Comparison of ENCODE assay signal across 12 cellular contexts in genomic region chr15:78052545-78052944, GRCh38. TPM values are rescaled to one million over a fixed set of nuclear protein-coding genes. Genes with fewer than 3 reads are reported as not detected.
DNase-seq lines count a peak whose midpoint lies in the region; ATAC-seq, FAIRE-seq and TF ChIP-seq lines count a peak whose summit lies in the region.
"Had no signal": no experiment of that assay in that cellular context is flagged by ENCODE, and none has a peak within 500 bp of the region (broad histone marks: within the 10 kb centered on the region; RNA-seq: fewer than 3 reads in every experiment).

No MANE protein-coding gene starts in this region.

- H3K9ac ChIP-seq in astrocyte (ENCODE audit: low read length) (no peak overlapping the region), HepG2 (ENCODE audit: insufficient read depth, low read depth, low read length) (no peak overlapping the region)

- H4K20me1 ChIP-seq in astrocyte (ENCODE audit: insufficient read depth, low read length): peaks cover 71% of the 10 kb centered on the region
- peaks cover 4% of the 10 kb centered on the region; the same call in 1 of the 2 replicates for H4K20me1 ChIP-seq in HepG2 (ENCODE audit: insufficient read depth, low read length)

- no peaks in the 10 kb centered on the region for H3K27me3 ChIP-seq in CD4-positive, CD25-positive, alpha-beta regulatory T cell (ENCODE audit: control insufficient read depth, insufficient read depth, low read length)
- H3K27me3 ChIP-seq in astrocyte (ENCODE audit: insufficient read depth, low read length): no peaks in the 10 kb centered on the region
- no peaks in the 10 kb centered on the region for H3K27me3 ChIP-seq in HepG2 (ENCODE audit: control insufficient read depth in 1 of 2, insufficient read depth in 2 of 2, low read length in 2 of 2)

- no peaks in the 10 kb centered on the region for H3K27me3 Mint-ChIP-seq in CD4-positive, CD25-positive, alpha-beta regulatory T cell
- no peaks in the 10 kb centered on the region; the same call in 1 of the 2 replicates for H3K27me3 Mint-ChIP-seq in HFFc6 (ENCODE audit: insufficient read depth)
- no peaks in the 10 kb centered on the region for H3K27me3 Mint-ChIP-seq in astrocyte (ENCODE audit: low read depth, unreplicated experiment)
- H3K27me3 Mint-ChIP-seq in nephron (ENCODE audit: low read depth): no peaks in the 10 kb centered on the region
- H3K27me3 Mint-ChIP-seq in chondrocyte (ENCODE audit: low read depth): no peaks in the 10 kb centered on the region

- BruUV-seq in HepG2 (replicated peaks; lab: Mats Ljungman, UMichigan): no TSS peak

- peak overlapping the region; percentile 84 for H3K27ac ChIP-seq in CD4-positive, CD25-positive, alpha-beta regulatory T cell (ENCODE audit: insufficient read depth, low read length, poor library complexity, severe bottlenecking)
- no peak overlapping the region for H3K27ac ChIP-seq in astrocyte (ENCODE audit: low read depth, low read length)
- no peak overlapping the region for H3K27ac ChIP-seq in HepG2 (ENCODE audit: extremely low read length, insufficient read depth, low read length)

- TF ChIP-seq CTCF in HFFc6 (IDR thresholded peaks at IDR 0.05) (no peak), astrocyte (IDR thresholded peaks at IDR 0.05; ENCODE audit: insufficient read depth, low read depth, low read length) (no peak), nephron (IDR thresholded peaks at IDR 0.05; ENCODE audit: unreplicated experiment in 3 of 3) (no peak), chondrocyte (IDR thresholded peaks at IDR 0.05) (no peak), HepG2 (CRISPR knock-in tag; IDR thresholded peaks at IDR 0.05) (no peak)

- no peak for TF ChIP-seq RAD21 in HepG2 (CRISPR knock-in tag; IDR thresholded peaks at IDR 0.05)

- peaks cover 54 to 100% (median 89%) of the 10 kb centered on the region in 4 donors for H3K4me1 Mint-ChIP-seq in CD4-positive, CD25-positive, alpha-beta regulatory T cell
- H3K4me1 Mint-ChIP-seq in HFFc6 (ENCODE audit: low read depth): peaks cover 87% of the 10 kb centered on the region
- peaks cover 45% of the 10 kb centered on the region for H3K4me1 Mint-ChIP-seq in astrocyte (ENCODE audit: low read depth, unreplicated experiment)
- H3K4me1 Mint-ChIP-seq in nephron: peaks cover 81% of the 10 kb centered on the region
- peaks cover 65% of the 10 kb centered on the region for H3K4me1 Mint-ChIP-seq in chondrocyte (ENCODE audit: low read depth)

- FAIRE-seq in astrocyte (lab: Jason Lieb, UNC): no peak
- no peak for FAIRE-seq in frontal cortex (lab: Jason Lieb, UNC)
- no peak for FAIRE-seq in HepG2 (lab: Jason Lieb, UNC)

- TF ChIP-seq POLR2A in HepG2 (IDR thresholded peaks at IDR 0.05; ENCODE audit: insufficient read depth in 1 of 2, low read depth in 2 of 2, low read length in 2 of 2): no peak

- ATAC-seq in CD4-positive, CD25-positive, alpha-beta regulatory T cell (ENCODE audit: low read depth in 2 of 2): no peak
- ATAC-seq in GM21526 (IDR thresholded peaks at IDR 0.05; ENCODE audit: low FRiP score, unreplicated experiment) (no peak), HepG2 (no peak)

- peaks cover 51% of the 10 kb centered on the region for H3K79me2 ChIP-seq in astrocyte (ENCODE audit: insufficient read depth, low read length)
- H3K79me2 ChIP-seq in HepG2 (ENCODE audit: insufficient read depth, low read length): peaks cover 8% of the 10 kb centered on the region

- POLR2A ChIA-PET in HepG2 (lab: Yijun Ruan, JAX): interaction anchor here (1.0 kb wide), 1 partner anchor 13 kb away, joined by 3 read pairs; no protein-coding TSS in a partner anchor

- 97% methylated on average over 5 of the region's 5 CpGs for WGBS in HepG2 (ENCODE audit: low lambda C conversion rate)

- H3K4me2 ChIP-seq in astrocyte (ENCODE audit: low read length) (no peak overlapping the region), HepG2 (ENCODE audit: low read depth, low read length) (no peak overlapping the region)

- peak overlapping the region; percentile 65 for H3K4me3 ChIP-seq in CD4-positive, CD25-positive, alpha-beta regulatory T cell (ENCODE audit: low read depth, low read length)
- no peak overlapping the region for H3K4me3 ChIP-seq in astrocyte (ENCODE audit: insufficient read depth, low read depth, low read length)
- H3K4me3 ChIP-seq in HepG2 (replicated peaks in 1 of 3; ENCODE audit: insufficient read depth in 1 of 3, low read depth in 2 of 3, low read length in 3 of 3): no peak overlapping the region

- TF ChIP-seq EP300 in HepG2 (IDR thresholded peaks at IDR 0.05; ENCODE audit: low read depth in 2 of 2, low read length in 2 of 2) (no peak), HepG2 (CRISPR knock-in tag; IDR thresholded peaks at IDR 0.05; ENCODE audit: borderline replicate concordance) (no peak)

- H3K9me3 Mint-ChIP-seq in CD4-positive, CD25-positive, alpha-beta regulatory T cell: no peaks in the 10 kb centered on the region
- no peaks in the 10 kb centered on the region for H3K9me3 Mint-ChIP-seq in HFFc6
- no peaks in the 10 kb centered on the region for H3K9me3 Mint-ChIP-seq in astrocyte (ENCODE audit: unreplicated experiment)
- no peaks in the 10 kb centered on the region for H3K9me3 Mint-ChIP-seq in nephron
- no peaks in the 10 kb centered on the region for H3K9me3 Mint-ChIP-seq in chondrocyte (ENCODE audit: low read depth)

- in situ Hi-C loops in HepG2 (cut with HindIII; ENCODE audit: extremely low pct_ligation_motif_present, low pct_unique_long_range_greater_than_20kb): no loop called here

- intact Hi-C loops in HepG2 (cut with micrococcal nuclease; ENCODE audit: unreplicated experiment): no loop called here

- H3K4me1 ChIP-seq in CD4-positive, CD25-positive, alpha-beta regulatory T cell (ENCODE audit: control insufficient read depth, insufficient read depth, low read length, poor library complexity, severe bottlenecking): peaks cover 98% of the 10 kb centered on the region
- peaks cover 49% of the 10 kb centered on the region for H3K4me1 ChIP-seq in astrocyte (ENCODE audit: insufficient read depth, low read length)
- peaks cover 48% of the 10 kb centered on the region for H3K4me1 ChIP-seq in HepG2 (ENCODE audit: insufficient read depth, low read length)

- peak overlapping the region; percentile 92 to 97 (median 95) for H3K27ac Mint-ChIP-seq in CD4-positive, CD25-positive, alpha-beta regulatory T cell
- H3K27ac Mint-ChIP-seq in HFFc6: peak overlapping the region; percentile 87
- peak overlapping the region; percentile 23 for H3K27ac Mint-ChIP-seq in astrocyte (ENCODE audit: unreplicated experiment)
- H3K27ac Mint-ChIP-seq in nephron: peak overlapping the region; percentile 88 to 95 (median 95)
- H3K27ac Mint-ChIP-seq in chondrocyte (ENCODE audit: unreplicated experiment): no peak overlapping the region

- H3K4me3 Mint-ChIP-seq in CD4-positive, CD25-positive, alpha-beta regulatory T cell: peak overlapping the region; percentile 61 to 78 (median 68)
- peak overlapping the region; percentile 36; the same call in 1 of the 2 replicates for H3K4me3 Mint-ChIP-seq in HFFc6
- H3K4me3 Mint-ChIP-seq in astrocyte (ENCODE audit: unreplicated experiment): no peak overlapping the region
- H3K4me3 Mint-ChIP-seq in nephron: no peak overlapping the region
- H3K4me3 Mint-ChIP-seq in chondrocyte (ENCODE audit: unreplicated experiment): no peak overlapping the region

- peaks cover 17% of the 10 kb centered on the region for H3K36me3 ChIP-seq in CD4-positive, CD25-positive, alpha-beta regulatory T cell (ENCODE audit: control insufficient read depth, insufficient read depth, low read length)
- peaks cover 10% of the 10 kb centered on the region for H3K36me3 ChIP-seq in astrocyte (ENCODE audit: insufficient read depth, low read length)
- peaks cover 2 to 10% of the 10 kb centered on the region in 2 experiments; a peak in 3 of 5 replicates for H3K36me3 ChIP-seq in HepG2 (replicated peaks in 1 of 2; ENCODE audit: control insufficient read depth in 1 of 2, insufficient read depth in 2 of 2, low read length in 2 of 2)

- peaks cover 16% of the 10 kb centered on the region for H3K36me3 Mint-ChIP-seq in CD4-positive, CD25-positive, alpha-beta regulatory T cell
- H3K36me3 Mint-ChIP-seq in HFFc6 (ENCODE audit: low read depth) (peaks cover 16% of the 10 kb centered on the region), astrocyte (ENCODE audit: low read depth, unreplicated experiment) (peaks cover 3% of the 10 kb centered on the region), nephron (ENCODE audit: low read depth) (no peaks in the 10 kb centered on the region), chondrocyte (ENCODE audit: low read depth) (peaks cover 10% of the 10 kb centered on the region)

- DNase-seq in CD4-positive, CD25-positive, alpha-beta regulatory T cell: no peak
- no peak for DNase-seq in HFFc6
- no peak for DNase-seq in astrocyte (ENCODE audit: low read depth)
- DNase-seq in frontal cortex (ENCODE audit: low spot score in 2 of 2): no peak
- DNase-seq in chondrocyte (ENCODE audit: low spot score): no peak
- DNase-seq in HepG2 (ENCODE audit: low spot score): no peak
- DNase-seq: central memory CD4-positive, alpha-beta T cell; COR-L47 had no signal

- H2AFZ ChIP-seq in astrocyte (ENCODE audit: low read depth, low read length) (no peak overlapping the region), HepG2 (ENCODE audit: low read length) (no peak overlapping the region)

- CTCF ChIA-PET in HepG2 (lab: Yijun Ruan, JAX; ENCODE audit: low intra/inter-chr PET ratio, low total read pairs): no interaction called here

- H3K9me3 ChIP-seq in CD4-positive, CD25-positive, alpha-beta regulatory T cell (ENCODE audit: control insufficient read depth in 2 of 2, low read length in 2 of 2): no peaks in the 10 kb centered on the region
- H3K9me3 ChIP-seq in astrocyte (ENCODE audit: insufficient read depth, low read depth, low read length): no peaks in the 10 kb centered on the region
- no peaks in the 10 kb centered on the region for H3K9me3 ChIP-seq in HepG2 (ENCODE audit: low read length)

RNA-seq across cellular contexts. Expression of gene TBC1D2B, which starts 25.0 kb away (rescaled TPM):
- 117 TPM for total RNA-seq in CD4-positive, CD25-positive, alpha-beta regulatory T cell
- 10 to 100 TPM; 12.2 to 17.9 (median 15.4) TPM for polyA plus RNA-seq in CD4-positive, CD25-positive, alpha-beta regulatory T cell
- total RNA-seq in HFFc6 (2021; fragmentation: NEBNext Ultra II Directional; extraction: Animal tissue kit (Norgen Biotek cat#: 25700)): 10 to 100 TPM; 34.1 to 42.5 (median 38.0) TPM
- total RNA-seq in astrocyte (21.3 and 26.0 TPM in 2 replicates), frontal cortex (10.6 TPM), chondrocyte (44.3 to 64.2 TPM (median 58.1 TPM) in 3 replicates), HepG2 (2016; rRNA removed; fragmentation: Illumina TruSeq; extraction: Trizol) (7.9 and 10.1 TPM in 2 replicates)
- total RNA-seq in HepG2 (2016; cell fraction: cytosol; rRNA removed; fragmentation: Illumina TruSeq; extraction: Trizol; ENCODE audit: low read depth): 4.1 and 5.1 TPM in 2 replicates
- total RNA-seq in HepG2 (2016; cell fraction: insoluble cytoplasmic fraction; rRNA removed; fragmentation: Illumina TruSeq; extraction: Trizol): 7.4 and 10.4 TPM in 2 replicates
- total RNA-seq in HepG2 (2016; cell fraction: membrane; rRNA removed; fragmentation: Illumina TruSeq; extraction: Trizol): 4.5 and 5.3 TPM in 2 replicates
- 12.1 and 12.6 TPM in 2 replicates for total RNA-seq in HepG2 (2016; cell fraction: nucleus; rRNA removed; fragmentation: Illumina TruSeq; extraction: Trizol)
- 14.4 and 18.8 TPM in 2 replicates for polyA plus RNA-seq in HepG2 (2011; rRNA removed)
- 8.9 and 11.2 TPM in 2 replicates for polyA plus RNA-seq in HepG2 (2011; cell fraction: cytosol; rRNA removed)
- 36.0 and 41.0 TPM in 2 replicates for polyA plus RNA-seq in HepG2 (2011; cell fraction: nucleus; rRNA removed)
- polyA plus RNA-seq in HepG2 (2012): 7.6 and 13.3 TPM in 2 replicates
- 0.70 and 0.78 TPM in 2 replicates for polyA plus RNA-seq in HepG2 (2016; cell fraction: cytosol; fragmentation: Illumina TruSeq; extraction: Trizol; ENCODE audit: low read depth)
- 5.9 and 9.0 TPM in 2 replicates for polyA plus RNA-seq in HepG2 (2016; cell fraction: insoluble cytoplasmic fraction; fragmentation: Illumina TruSeq; extraction: Trizol; ENCODE audit: low read depth)
- 1.7 and 1.9 TPM in 2 replicates for polyA plus RNA-seq in HepG2 (2016; cell fraction: membrane; fragmentation: Illumina TruSeq; extraction: Trizol; ENCODE audit: low read depth)
- 16.5 and 18.2 TPM in 2 replicates for polyA plus RNA-seq in HepG2 (2016; cell fraction: nucleus; fragmentation: Illumina TruSeq; extraction: Trizol; ENCODE audit: insufficient read depth, low read depth)
- polyA minus RNA-seq in HepG2 (2011; rRNA and poly(A)+ RNA removed; ENCODE audit: low replicate concordance): 27.1 and 31.4 TPM in 2 replicates
- polyA minus RNA-seq in HepG2 (2011; cell fraction: cytosol; rRNA and poly(A)+ RNA removed): 8.7 and 10.4 TPM in 2 replicates
- polyA minus RNA-seq in HepG2 (2011; cell fraction: nucleus; rRNA and poly(A)+ RNA removed): 28.2 and 32.3 TPM in 2 replicates

RNA-seq across cellular contexts. Expression of gene SH2D7, which starts 39.8 kb away (rescaled TPM):
- not detected for total RNA-seq in CD4-positive, CD25-positive, alpha-beta regulatory T cell
- polyA plus RNA-seq in CD4-positive, CD25-positive, alpha-beta regulatory T cell: under 1 TPM in 1 of 4 donors, not detected in 3; 0.09 TPM
- total RNA-seq in HFFc6 (2021; fragmentation: NEBNext Ultra II Directional; extraction: Animal tissue kit (Norgen Biotek cat#: 25700)): not detected
- total RNA-seq in astrocyte: not detected in 2 replicates
- total RNA-seq in frontal cortex: not detected
- total RNA-seq in chondrocyte: not detected in 3 replicates
- total RNA-seq in HepG2 (2016; rRNA removed; fragmentation: Illumina TruSeq; extraction: Trizol): not detected in 2 replicates
- not detected in 2 replicates for total RNA-seq in HepG2 (2016; cell fraction: cytosol; rRNA removed; fragmentation: Illumina TruSeq; extraction: Trizol; ENCODE audit: low read depth)
- not detected in 2 replicates for total RNA-seq in HepG2 (2016; cell fraction: insoluble cytoplasmic fraction; rRNA removed; fragmentation: Illumina TruSeq; extraction: Trizol)
- not detected in 2 replicates for total RNA-seq in HepG2 (2016; cell fraction: membrane; rRNA removed; fragmentation: Illumina TruSeq; extraction: Trizol)
- total RNA-seq in HepG2 (2016; cell fraction: nucleus; rRNA removed; fragmentation: Illumina TruSeq; extraction: Trizol): not detected in 2 replicates
- not detected in 2 replicates for polyA plus RNA-seq in HepG2 (2011; rRNA removed)
- polyA plus RNA-seq in HepG2 (2011; cell fraction: cytosol; rRNA removed): not detected in 2 replicates
- polyA plus RNA-seq in HepG2 (2011; cell fraction: nucleus; rRNA removed): not detected in 2 replicates
- polyA plus RNA-seq in HepG2 (2012): 0.05 TPM in 1 of 2 replicates, not detected in the other
- not detected in 2 replicates for polyA plus RNA-seq in HepG2 (2016; cell fraction: cytosol; fragmentation: Illumina TruSeq; extraction: Trizol; ENCODE audit: low read depth)
- polyA plus RNA-seq in HepG2 (2016; cell fraction: insoluble cytoplasmic fraction; fragmentation: Illumina TruSeq; extraction: Trizol; ENCODE audit: low read depth): not detected in 2 replicates
- polyA plus RNA-seq in HepG2 (2016; cell fraction: membrane; fragmentation: Illumina TruSeq; extraction: Trizol; ENCODE audit: low read depth): not detected in 2 replicates
- not detected in 2 replicates for polyA plus RNA-seq in HepG2 (2016; cell fraction: nucleus; fragmentation: Illumina TruSeq; extraction: Trizol; ENCODE audit: insufficient read depth, low read depth)
- polyA minus RNA-seq in HepG2 (2011; rRNA and poly(A)+ RNA removed; ENCODE audit: low replicate concordance): not detected in 2 replicates
- polyA minus RNA-seq in HepG2 (2011; cell fraction: cytosol; rRNA and poly(A)+ RNA removed): not detected in 2 replicates
- polyA minus RNA-seq in HepG2 (2011; cell fraction: nucleus; rRNA and poly(A)+ RNA removed): not detected in 2 replicates
- total RNA-seq: mesenteric fat pad, RPMI7951 had no signal

Comparison
In these comparisons a context has a peak if more than half of its experiments do, and no peak if none do; other contexts are left out.
1. H3K4me3 Mint-ChIP-seq: peak in CD4-positive, CD25-positive, alpha-beta regulatory T cell (4 of 4) and HFFc6 (single experiment); none in astrocyte (single experiment), nephron (0 of 3) and chondrocyte (single experiment).